In genomic region chr10:74932648-74933047, GRCh38 we compare ENCODE assay signal across 10 cellular contexts.
DNase-seq lines count a peak whose midpoint lies in the region; ATAC-seq and TF ChIP-seq lines count a peak whose summit lies in the region.
"Had no signal": no experiment of that assay in that cellular context is flagged by ENCODE, and none has a peak within 500 bp of the region (broad histone marks: within the 10 kb centered on the region; RNA-seq: fewer than 3 reads in every experiment).

No MANE protein-coding gene starts in this region.

- no peak overlapping the region for H3K27ac Mint-ChIP-seq in progenitor cell of endocrine pancreas
- H3K27ac Mint-ChIP-seq: dendritic cell treated with granulocyte-macrophage colony-stimulating factor and Interleukin-4, amounts not matched to agents 40 ng/mL and 50 ng/mL, for 4 days had no signal

- TF ChIP-seq CTCF in left ventricle myocardium inferior (IDR thresholded peaks at IDR 0.05; ENCODE audit: borderline replicate concordance) (no peak), progenitor cell of endocrine pancreas (IDR thresholded peaks at IDR 0.05; ENCODE audit: unreplicated experiment) (no peak)

- H3K9me3 ChIP-seq in SJCRH30 (replicated peaks) (no peaks in the 10 kb centered on the region), left ventricle myocardium inferior (replicated peaks) (no peaks in the 10 kb centered on the region)

- H3K36me3 Mint-ChIP-seq in progenitor cell of endocrine pancreas (ENCODE audit: insufficient read depth), result no peaks in the 10 kb centered on the region

- peaks cover 43% of the 10 kb centered on the region for H3K4me1 Mint-ChIP-seq in progenitor cell of endocrine pancreas (ENCODE audit: low read depth)

- H3K27me3 ChIP-seq in SJCRH30 (no peaks in the 10 kb centered on the region), left ventricle myocardium inferior (ENCODE audit: low read depth) (no peaks in the 10 kb centered on the region)

- no peaks in the 10 kb centered on the region for H3K9me3 Mint-ChIP-seq in progenitor cell of endocrine pancreas (ENCODE audit: low read depth)
- H3K9me3 Mint-ChIP-seq: dendritic cell treated with granulocyte-macrophage colony-stimulating factor and Interleukin-4, amounts not matched to agents 40 ng/mL and 50 ng/mL, for 4 days had no signal

- intact Hi-C loops in left ventricle myocardium inferior (cut with micrococcal nuclease), result no loop called here

- no peak overlapping the region for H3K4me3 Mint-ChIP-seq in progenitor cell of endocrine pancreas (ENCODE audit: low read depth)
- H3K4me3 Mint-ChIP-seq: dendritic cell treated with granulocyte-macrophage colony-stimulating factor and Interleukin-4, amounts not matched to agents 40 ng/mL and 50 ng/mL, for 4 days had no signal

- H3K4me1 ChIP-seq in SJCRH30, result peaks cover 14% of the 10 kb centered on the region
- H3K4me1 ChIP-seq in left ventricle myocardium inferior, result peaks cover 79% of the 10 kb centered on the region

- no peak overlapping the region for H3K4me3 ChIP-seq in SJCRH30
- H3K4me3 ChIP-seq in left ventricle myocardium inferior, result no peak overlapping the region

- DNase-seq in NCI-H1436 treated with DMSO at 0.1 percent for 48 hours (lab: John Stamatoyannopoulos, UW), result peak; percentile 19
- peak; percentile 8 to 41 for DNase-seq in SJCRH30
- DNase-seq in left ventricle myocardium inferior, result peak; percentile 83
- peak in 27 of 49 donors; percentile 8 to 94 (median 33) for DNase-seq in substantia nigra (lab: John Stamatoyannopoulos, UW)
- DNase-seq in activated naive CD4-positive, alpha-beta T cell (lab: John Stamatoyannopoulos, UW), result no peak
- no peak for DNase-seq in progenitor cell of endocrine pancreas (ENCODE audit: low spot score, unreplicated experiment)
- no peak for DNase-seq in AML-193 (lab: John Stamatoyannopoulos, UW)
- DNase-seq: stimulated activated naive CD4-positive, alpha-beta T cell treated with Interleukin-2 at 50 U/mL for 16 hours had no signal

- no peaks in the 10 kb centered on the region for H3K27me3 Mint-ChIP-seq in progenitor cell of endocrine pancreas
- H3K27me3 Mint-ChIP-seq: dendritic cell treated with granulocyte-macrophage colony-stimulating factor and Interleukin-4, amounts not matched to agents 40 ng/mL and 50 ng/mL, for 4 days had no signal

- H3K27ac ChIP-seq in SJCRH30 (no peak overlapping the region), left ventricle myocardium inferior (replicated peaks) (peak overlapping the region; percentile 37), substantia nigra (ENCODE audit: low read depth, low read length, poor library complexity, severe bottlenecking) (no peak overlapping the region)

- ATAC-seq in GM21381 (IDR thresholded peaks at IDR 0.05; ENCODE audit: unreplicated experiment), result no peak

- H3K36me3 ChIP-seq in SJCRH30 (no peaks in the 10 kb centered on the region), left ventricle myocardium inferior (no peaks in the 10 kb centered on the region)

Comparison
In these comparisons a context has a peak if more than half of its experiments do, and no peak if none do; other contexts are left out.
1. DNase-seq: peak in NCI-H1436 treated with DMSO at 0.1 percent for 48 hours (single experiment), SJCRH30 (2 of 2), left ventricle myocardium inferior (single experiment) and substantia nigra (27 of 49); none in activated naive CD4-positive, alpha-beta T cell (0 of 4), progenitor cell of endocrine pancreas (single experiment) and AML-193 (0 of 2).